Comparison of ENCODE assay signal across 8 cellular contexts in the genomic region with DNA sequence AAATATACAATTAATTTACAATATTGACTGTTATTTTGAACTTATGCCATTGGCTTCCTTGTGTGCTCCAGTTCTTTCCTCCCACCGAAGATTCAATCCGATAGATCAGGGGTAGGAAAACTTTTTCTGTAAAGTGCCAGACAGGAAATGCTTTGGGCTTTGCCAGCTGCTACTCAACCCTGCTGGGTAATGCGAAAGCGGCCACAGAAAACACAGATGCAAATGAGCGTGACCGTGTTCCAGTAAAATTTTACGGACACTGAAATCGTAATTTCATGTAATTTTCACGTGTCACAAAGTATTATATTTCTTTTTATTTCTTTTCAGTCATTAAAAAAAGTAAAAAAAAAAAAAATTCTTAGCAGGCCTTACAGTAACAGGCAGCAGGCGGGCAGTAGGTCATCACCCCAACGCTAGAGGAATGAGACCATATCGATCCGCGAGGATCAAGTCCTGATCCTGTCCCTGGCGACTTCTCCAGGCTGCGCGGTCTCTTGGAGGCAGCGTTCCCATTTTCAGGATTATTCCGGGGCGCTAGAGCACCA. TPM values are rescaled to one million over a fixed set of nuclear protein-coding genes. Genes with fewer than 3 reads are reported as not detected.
DNase-seq lines count a peak whose midpoint lies in the region; ATAC-seq and TF ChIP-seq lines count a peak whose summit lies in the region.

No MANE protein-coding gene starts in this region.

- ATAC-seq in GM18870 (IDR thresholded peaks at IDR 0.05; ENCODE audit: unreplicated experiment) (peak; percentile 38), HG03354 (IDR thresholded peaks at IDR 0.05; ENCODE audit: poor library complexity, severe bottlenecking, unreplicated experiment) (peak; percentile 44)

- DNase-seq in BJ (ENCODE audit: low read depth), result no peak
- DNase-seq in SJSA1 (ENCODE audit: low read depth in 1 of 2, low spot score in 2 of 2), result peak in 1 of 2 experiments; percentile 40
- peak; percentile 56 for DNase-seq in astrocyte of the hippocampus (ENCODE audit: low read depth, low spot score)
- DNase-seq in iris pigment epithelial cell (ENCODE audit: low read depth), result peak; percentile 66
- DNase-seq in stimulated activated CD4-positive, alpha-beta T cell treated with anti-CD3 and anti-CD28 coated beads, Interleukin-2, amount 100 ng/mL, for 24 hours, result peak; percentile 36 to 47
- DNase-seq in occipital lobe (lab: John Stamatoyannopoulos, UW), result no peak

- no peaks in the 10 kb centered on the region for H3K27me3 ChIP-seq in BJ (ENCODE audit: control insufficient read depth, insufficient read depth, low read length)
- H3K27me3 ChIP-seq in SJSA1 (replicated peaks), result no peaks in the 10 kb centered on the region

- peak overlapping the region; percentile 97 for H3K4me3 ChIP-seq in BJ (ENCODE audit: low read depth, low read length)
- peak overlapping the region; percentile 90 for H3K4me3 ChIP-seq in SJSA1

- TF ChIP-seq CTCF in BJ (IDR thresholded peaks at IDR 0.05; ENCODE audit: insufficient read depth, low read depth, low read length), result 0 out of 2 replicates have a peak, but pooled peaks have one; percentile 8

- H3K27ac ChIP-seq in SJSA1, result peak overlapping the region; percentile 49

- peaks cover 18% of the 10 kb centered on the region for H3K4me1 ChIP-seq in SJSA1 (replicated peaks)

- H3K36me3 ChIP-seq in BJ (ENCODE audit: control insufficient read depth, insufficient read depth, low read length), result no peaks in the 10 kb centered on the region; the same call in 1 of the 2 replicates
- H3K36me3 ChIP-seq in SJSA1, result peaks cover 6% of the 10 kb centered on the region

- CTCF ChIA-PET in BJ (lab: Yijun Ruan, JAX), result interaction anchor here (0.6 to 1.6 kb wide), 9 partner anchors 9 to 318 kb away, joined by 3 to 7 read pairs (median 3); no protein-coding TSS in a partner anchor

- POLR2A ChIA-PET in BJ (lab: Charles Lee), result no interaction called here

- no peaks in the 10 kb centered on the region for H3K9me3 ChIP-seq in SJSA1 (replicated peaks)

RNA-seq across cellular contexts. Expression of a gene that starts 0.6 kb away (rescaled TPM):
- 13.2 and 21.7 TPM in 2 replicates for polyA plus RNA-seq in BJ (2011; rRNA removed)
- polyA minus RNA-seq in BJ (2011; rRNA and poly(A)+ RNA removed), result 1.4 and 3.2 TPM in 2 replicates
- total RNA-seq in SJSA1 (2014; rRNA removed; shearing (Covaris generic)), result 9.8 and 14.1 TPM in 2 replicates
- 10.3 TPM for total RNA-seq in occipital lobe

RNA-seq across cellular contexts. Expression of a gene that starts 1.0 kb away (rescaled TPM):
- 15.5 and 26.9 TPM in 2 replicates for polyA plus RNA-seq in BJ (2011; rRNA removed)
- 13.6 and 18.1 TPM in 2 replicates for polyA minus RNA-seq in BJ (2011; rRNA and poly(A)+ RNA removed)
- total RNA-seq in SJSA1 (2014; rRNA removed; shearing (Covaris generic)), result 40.2 and 54.9 TPM in 2 replicates
- total RNA-seq in occipital lobe, result 20.1 TPM

RNA-seq across cellular contexts. Expression of a gene that starts 59.3 kb away (rescaled TPM):
- polyA plus RNA-seq in BJ (2011; rRNA removed), result 2.3 and 5.5 TPM in 2 replicates
- polyA minus RNA-seq in BJ (2011; rRNA and poly(A)+ RNA removed), result 3.7 and 4.0 TPM in 2 replicates
- 24.2 and 25.4 TPM in 2 replicates for total RNA-seq in SJSA1 (2014; rRNA removed; shearing (Covaris generic))
- 76.3 TPM for total RNA-seq in occipital lobe

Comparison
In these comparisons a context has a peak if more than half of its experiments do, and no peak if none do; other contexts are left out.
1. DNase-seq: peak in astrocyte of the hippocampus (single experiment), iris pigment epithelial cell (single experiment) and stimulated activated CD4-positive, alpha-beta T cell treated with anti-CD3 and anti-CD28 coated beads, Interleukin-2, amount 100 ng/mL, for 24 hours (2 of 2); none in BJ (single experiment) and occipital lobe (single experiment).